ENCODE assay signal across 1 cellular context in genomic region chr1:204358605-204359004, GRCh38.
TF ChIP-seq lines count a peak whose summit lies in the region.

No MANE protein-coding gene starts in this region.

TF ChIP-seq in SK-N-SH treated with all-trans-retinoic acid at 6 μM for 48 hours, 23 proteins besides CTCF, POLR2A, EP300 and RAD21 (continued from another document):
- TF ChIP-seq POU6F1 (CRISPR knock-in tag; IDR thresholded peaks at IDR 0.05; ENCODE audit: borderline replicate concordance, low read depth): no peak
- TF ChIP-seq ZNF565 (CRISPR knock-in tag; conservative IDR thresholded peaks at IDR 0.05; ENCODE audit: low read depth): no peak
- TF ChIP-seq CSRNP3 (CRISPR knock-in tag; IDR thresholded peaks at IDR 0.05): no peak
- no peak for TF ChIP-seq ISL1 (CRISPR knock-in tag; IDR thresholded peaks at IDR 0.05)
- TF ChIP-seq SNAI2 (CRISPR knock-in tag; IDR thresholded peaks at IDR 0.05): no peak
- no peak for TF ChIP-seq ZNF8 (CRISPR knock-in tag; IDR thresholded peaks at IDR 0.05)
- TF ChIP-seq TCF4 (CRISPR knock-in tag; IDR thresholded peaks at IDR 0.05; ENCODE audit: borderline replicate concordance): no peak
- no peak for TF ChIP-seq ESRRG (CRISPR knock-in tag; IDR thresholded peaks at IDR 0.05)
- TF ChIP-seq CSDC2 (CRISPR knock-in tag; IDR thresholded peaks at IDR 0.05): no peak
